Comparison of ENCODE assay signal across 25 cellular contexts in the genomic region with DNA sequence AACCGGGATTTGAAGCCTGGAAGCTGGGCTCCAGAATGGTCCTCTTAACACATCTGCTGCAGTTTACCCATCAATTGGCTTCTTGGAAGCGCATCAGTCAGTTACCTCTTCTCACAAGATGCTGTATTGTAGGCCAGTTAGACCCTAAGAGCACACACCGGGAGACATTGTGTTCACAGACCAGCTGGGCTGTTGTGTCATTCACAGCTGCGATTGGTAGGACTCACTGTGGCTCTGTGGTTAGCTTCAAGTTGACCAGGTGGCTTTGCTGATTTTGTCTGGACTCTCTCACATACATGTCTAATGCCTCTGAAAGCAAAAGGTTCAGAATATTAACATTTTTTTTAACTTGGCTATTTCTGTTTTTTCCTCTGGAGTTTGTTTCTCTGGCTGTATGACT.
A peak's percentile ranks its signal among the peaks of the same experiment; 100 is the strongest.
DNase-seq lines count a peak whose midpoint lies in the region; ATAC-seq and TF ChIP-seq lines count a peak whose summit lies in the region.
"Had no signal": no experiment of that assay in that cellular context is flagged by ENCODE, and none has a peak within 500 bp of the region (broad histone marks: within the 10 kb centered on the region; RNA-seq: fewer than 3 reads in every experiment).

No MANE protein-coding gene starts in this region.

- DNase-seq in T-helper 17 cell (no peak), GM20000 (ENCODE audit: low spot score) (no peak), CD1c-positive myeloid dendritic cell (ENCODE audit: extremely low spot score) (no peak), H4 (ENCODE audit: low spot score) (no peak), SKM-1 (lab: John Stamatoyannopoulos, UW; ENCODE audit: unreplicated experiment) (no peak)
- DNase-seq in naive thymus-derived CD8-positive, alpha-beta T cell: no peak
- DNase-seq: activated CD4-positive, alpha-beta T cell treated with anti-CD3 and anti-CD28 coated beads for 48 hours; activated naive CD4-positive, alpha-beta T cell treated with anti-CD3 and anti-CD28 coated beads, Interleukin-2, amount 50 U/mL, for 16 hours; islet precursor cell; NCI-H1048; NCI-H187 treated with DMSO at 0.1 percent for 48 hours; NCI-H526 treated with DMSO at 0.1 percent for 48 hours; RPMI8226; SK-N-SH had no signal

- H3K27me3 ChIP-seq in BLaER1: no peaks in the 10 kb centered on the region
- H3K27me3 ChIP-seq: ascending aorta had no signal

- peaks cover 7% of the 10 kb centered on the region for H3K36me3 Mint-ChIP-seq in T-helper 17 cell (ENCODE audit: low read depth)
- peaks cover 17 to 42% (median 37%) of the 10 kb centered on the region in 3 donors for H3K36me3 Mint-ChIP-seq in naive thymus-derived CD8-positive, alpha-beta T cell

- H3K9me3 ChIP-seq in BLaER1 (no peaks in the 10 kb centered on the region), T-helper 17 cell (ENCODE audit: control insufficient read depth, low read length, poor library complexity, severe bottlenecking) (peaks cover 3% of the 10 kb centered on the region)
- H3K9me3 ChIP-seq: A549, ascending aorta, SK-N-SH had no signal

- no peak overlapping the region for H3K27ac ChIP-seq in BLaER1
- H3K27ac ChIP-seq: A549, ascending aorta, VCaP had no signal

- H3K4me1 ChIP-seq in BLaER1: peaks cover 36% of the 10 kb centered on the region
- H3K4me1 ChIP-seq: A549, ascending aorta had no signal

- no peaks in the 10 kb centered on the region for H4K20me1 ChIP-seq in BLaER1

- H3K36me3 ChIP-seq in BLaER1: no peaks in the 10 kb centered on the region

- H3K4me3 ChIP-seq in BLaER1: no peak overlapping the region
- H3K4me3 ChIP-seq: A549, ascending aorta had no signal

- peak overlapping the region; percentile 17; the same call in 1 of the 2 replicates for H3K4me2 ChIP-seq in BLaER1
- H3K4me2 ChIP-seq: A549, SK-N-SH had no signal

- H3K27me3 Mint-ChIP-seq in T-helper 17 cell: no peaks in the 10 kb centered on the region
- H3K27me3 Mint-ChIP-seq in naive thymus-derived CD8-positive, alpha-beta T cell: no peaks in the 10 kb centered on the region
- H3K27me3 Mint-ChIP-seq: B cell; central memory CD8-positive, alpha-beta T cell; type B pancreatic cell had no signal

- peaks cover 36% of the 10 kb centered on the region for H3K4me1 Mint-ChIP-seq in T-helper 17 cell
- H3K4me1 Mint-ChIP-seq in naive thymus-derived CD8-positive, alpha-beta T cell: peaks cover 42 to 83% (median 74%) of the 10 kb centered on the region in 4 donors
- H3K4me1 Mint-ChIP-seq: neural crest cell had no signal

- no peak overlapping the region for H3K9ac ChIP-seq in BLaER1
- H3K9ac ChIP-seq: SK-N-SH had no signal

- H3K4me3 Mint-ChIP-seq in T-helper 17 cell: no peak overlapping the region
- no peak overlapping the region for H3K4me3 Mint-ChIP-seq in naive thymus-derived CD8-positive, alpha-beta T cell
- H3K4me3 Mint-ChIP-seq: B cell; central memory CD8-positive, alpha-beta T cell; neural crest cell; T-helper 2 cell treated with Interferon-gamma antibody and Interleukin-4, amounts not matched to agents 5 μg/mL and 100 μg/mL, for 36 hours; type B pancreatic cell had no signal

- peak overlapping the region; percentile 87 for H3K27ac Mint-ChIP-seq in T-helper 17 cell
- H3K27ac Mint-ChIP-seq in naive thymus-derived CD8-positive, alpha-beta T cell: peak overlapping the region in 9 of 10 donors; percentile 46 to 99 (median 83)
- H3K27ac Mint-ChIP-seq: B cell; T-helper 2 cell treated with Interferon-gamma antibody and Interleukin-4, amounts not matched to agents 5 μg/mL and 100 μg/mL, for 36 hours; type B pancreatic cell had no signal

- no peaks in the 10 kb centered on the region for H3K9me3 Mint-ChIP-seq in naive thymus-derived CD8-positive, alpha-beta T cell
- H3K9me3 Mint-ChIP-seq: central memory CD8-positive, alpha-beta T cell; neural crest cell; T-helper 2 cell treated with Interferon-gamma antibody and Interleukin-4, amounts not matched to agents 5 μg/mL and 100 μg/mL, for 36 hours; type B pancreatic cell had no signal

- POLR2A ChIA-PET in naive thymus-derived CD8-positive, alpha-beta T cell (lab: Charles Lee): interaction anchor here (1.6 kb wide), 1 partner anchor 124 kb away, joined by 4 read pairs; no protein-coding TSS in a partner anchor

- TF ChIP-seq CTCF in GM20000 (IDR thresholded peaks at IDR 0.05; ENCODE audit: extremely low read depth, missing control alignments): no peak

- ATAC-seq in HG02678 (IDR thresholded peaks at IDR 0.05; ENCODE audit: unreplicated experiment): peak; percentile 69
- no peak for ATAC-seq in T-helper 17 cell
- no peak for ATAC-seq in naive thymus-derived CD8-positive, alpha-beta T cell
- ATAC-seq: A549, sciatic nerve had no signal
